7 cellular contexts compared by ENCODE assay signal in the genomic region with DNA sequence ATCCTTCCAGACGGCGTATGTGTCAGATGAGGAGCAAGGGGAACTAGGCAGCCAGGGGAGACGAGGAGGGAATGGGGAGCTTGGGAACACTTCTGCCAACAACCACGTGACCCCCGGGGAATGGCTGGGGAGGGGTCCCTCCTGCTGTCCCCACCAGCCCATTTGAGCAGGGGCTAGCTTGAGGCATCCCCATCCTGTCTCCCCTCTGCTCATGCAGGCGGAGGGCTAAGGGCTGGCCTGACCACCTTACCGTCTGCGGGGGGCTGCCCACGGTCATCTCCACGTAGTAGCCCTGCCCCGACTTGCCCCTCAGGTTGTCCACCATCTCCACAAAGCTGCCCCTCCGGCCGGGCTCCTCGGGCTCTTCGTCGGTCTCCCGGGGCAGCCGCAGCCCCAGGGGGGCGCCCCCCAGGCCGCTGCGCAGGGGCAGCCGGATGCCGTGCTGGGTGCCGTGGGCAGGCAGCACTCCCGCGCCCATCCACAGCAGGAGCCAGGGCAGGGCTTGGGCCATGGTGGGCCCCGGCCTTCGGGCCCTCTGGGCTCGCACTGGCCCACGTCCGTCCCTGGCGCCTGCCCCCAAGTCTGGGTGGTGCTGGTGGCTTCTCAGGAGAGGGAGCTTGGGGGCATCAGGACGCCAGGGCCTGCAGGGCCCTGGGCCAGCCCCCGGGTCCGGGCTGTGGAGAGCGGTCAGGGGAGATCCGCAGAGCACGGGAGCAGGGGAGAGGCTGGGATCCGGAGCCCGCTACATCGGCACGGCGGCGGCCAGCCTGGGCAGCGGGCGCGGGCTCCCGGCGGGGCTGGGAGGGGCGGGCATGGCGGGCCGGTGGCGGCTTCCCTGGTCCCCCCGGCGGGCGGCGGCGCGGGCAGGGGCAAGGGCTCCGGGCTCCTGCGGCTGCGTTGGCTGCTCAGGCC. TPM values are rescaled to one million over a fixed set of nuclear protein-coding genes. Genes with fewer than 3 reads are reported as not detected.
A peak's percentile ranks its signal among the peaks of the same experiment; 100 is the strongest.
DNase-seq lines count a peak whose midpoint lies in the region; ATAC-seq and TF ChIP-seq lines count a peak whose summit lies in the region.

No MANE protein-coding gene starts in this region.

- CTCF ChIA-PET in HCT116 (lab: Charles Lee): no interaction called here
- CTCF ChIA-PET in activated CD4-positive, alpha-beta T cell treated with anti-CD3 and anti-CD28 coated beads, Interleukin-2, amount 10 ng/mL, durations not matched to agents 7 days and 5 days (lab: Charles Lee): interaction anchor here (0.8 to 1.0 kb wide), 2 partner anchors 10 to 53 kb away, joined by 3 to 4 read pairs; no protein-coding TSS in a partner anchor

- H3K27ac ChIP-seq in HCT116 (ENCODE audit: low read depth, low read length) (peak overlapping the region; percentile 61; the same call in 1 of the 2 replicates), osteoblast (ENCODE audit: low read depth, low read length) (peak overlapping the region; percentile 51)

- no peaks in the 10 kb centered on the region for H3K36me3 Mint-ChIP-seq in activated CD4-positive, alpha-beta T cell treated with anti-CD3 and anti-CD28 coated beads, Interleukin-2, amount 10 ng/mL, durations not matched to agents 7 days and 5 days (ENCODE audit: low read depth)

- intact Hi-C loops in HCT116 (cut with micrococcal nuclease): loop anchor here (1.0 kb wide), 1 partner anchor 83 kb away; a partner anchor contains a TSS

- H3K4me1 ChIP-seq in HCT116 (ENCODE audit: control insufficient read depth in 1 of 2, insufficient read depth in 2 of 2, low read length in 2 of 2) (peaks cover 7 to 16% of the 10 kb centered on the region in 2 experiments; a peak in 3 of 4 replicates), osteoblast (ENCODE audit: insufficient read depth, low read length) (peaks cover 27% of the 10 kb centered on the region)

- H3K4me1 Mint-ChIP-seq in activated CD4-positive, alpha-beta T cell treated with anti-CD3 and anti-CD28 coated beads, Interleukin-2, amount 10 ng/mL, durations not matched to agents 7 days and 5 days: peaks cover 9% of the 10 kb centered on the region

- H3K27ac Mint-ChIP-seq in activated CD4-positive, alpha-beta T cell treated with anti-CD3 and anti-CD28 coated beads, Interleukin-2, amount 10 ng/mL, durations not matched to agents 7 days and 5 days: no peak overlapping the region

- POLR2A ChIA-PET in HCT116 (lab: Charles Lee): interaction anchor here (2.0 kb wide), 1 partner anchor 12 kb away, joined by 10 read pairs; a partner anchor contains a TSS
- POLR2A ChIA-PET in activated CD4-positive, alpha-beta T cell treated with anti-CD3 and anti-CD28 coated beads, Interleukin-2, amount 10 ng/mL, durations not matched to agents 7 days and 5 days (lab: Charles Lee): no interaction called here

- H3K27me3 ChIP-seq in HCT116 (ENCODE audit: insufficient read depth, low read length) (no peaks in the 10 kb centered on the region), osteoblast (ENCODE audit: insufficient read depth, low read length) (no peaks in the 10 kb centered on the region)

- no peaks in the 10 kb centered on the region for H4K20me1 ChIP-seq in HCT116 (ENCODE audit: insufficient read depth)
- H4K20me1 ChIP-seq in osteoblast (ENCODE audit: insufficient read depth, low read length): peaks cover 19% of the 10 kb centered on the region

- peak; percentile 65 for ATAC-seq in HCT116

- H2AFZ ChIP-seq in HCT116 (ENCODE audit: low read depth, low read length, poor library complexity, severe bottlenecking) (no peak overlapping the region), osteoblast (ENCODE audit: low read length) (peak overlapping the region; percentile 94)

- H3K4me2 ChIP-seq in HCT116 (ENCODE audit: low read length) (peak overlapping the region; percentile 92), osteoblast (ENCODE audit: insufficient read depth, low read length) (peak overlapping the region; percentile 98)

- H3K36me3 ChIP-seq in HCT116 (ENCODE audit: control insufficient read depth in 1 of 2, insufficient read depth in 2 of 2, low read length in 2 of 2): no peaks in the 10 kb centered on the region
- no peaks in the 10 kb centered on the region for H3K36me3 ChIP-seq in osteoblast (ENCODE audit: insufficient read depth, low read length)

- H3K4me3 ChIP-seq in HCT116 (replicated peaks in 1 of 2; ENCODE audit: low read depth in 1 of 2, low read length in 2 of 2) (peak overlapping the region; percentile 65 to 68), fibroblast of pulmonary artery (replicated peaks; ENCODE audit: low read depth, low read length) (peak overlapping the region; percentile 77), osteoblast (ENCODE audit: insufficient read depth, low read length) (peak overlapping the region; percentile 74)

- DNase-seq in HCT116 (ENCODE audit: low read depth, low spot score): no peak
- DNase-seq in activated CD4-positive, alpha-beta T cell treated with anti-CD3 and anti-CD28 coated beads, Interleukin-2, amount 10 ng/mL, durations not matched to agents 7 days and 5 days: no peak
- no peak for DNase-seq in fibroblast of pulmonary artery (ENCODE audit: low read depth)
- peak; percentile 85 for DNase-seq in osteoblast (ENCODE audit: insufficient read length, low spot score, missing footprints)
- DNase-seq in HuH-7 (ENCODE audit: low spot score): no peak
- no peak for DNase-seq in ecto neural progenitor cell (ENCODE audit: low spot score)
- no peak for DNase-seq in NCI-H187 (lab: John Stamatoyannopoulos, UW)

- TF ChIP-seq RAD21 in HCT116 (IDR thresholded peaks at IDR 0.05; ENCODE audit: low read depth): no peak

- no TSS peak for BruUV-seq in HCT116 (replicated peaks; lab: Mats Ljungman, UMichigan)

- H3K4me3 Mint-ChIP-seq in activated CD4-positive, alpha-beta T cell treated with anti-CD3 and anti-CD28 coated beads, Interleukin-2, amount 10 ng/mL, durations not matched to agents 7 days and 5 days: peak overlapping the region; percentile 59

- no peak for TF ChIP-seq POLR2A in HCT116 (IDR thresholded peaks at IDR 0.05; ENCODE audit: borderline replicate concordance, extremely low read depth, insufficient read depth, insufficient read length)

- no peaks in the 10 kb centered on the region for H3K9me2 ChIP-seq in HCT116 (ENCODE audit: insufficient read depth)

- TF ChIP-seq CTCF in HCT116 (IDR thresholded peaks at IDR 0.05 in 2 of 3, conservative IDR thresholded peaks at IDR 0.05 in 1 of 3; ENCODE audit: borderline replicate concordance in 1 of 3, insufficient read depth in 1 of 3, low read depth in 2 of 3, low read length in 2 of 3) (no peak), fibroblast of pulmonary artery (IDR thresholded peaks at IDR 0.05; ENCODE audit: low read length, missing control alignments) (no peak), osteoblast (IDR thresholded peaks at IDR 0.05; ENCODE audit: extremely low read depth, low read depth, low read length) (no peak)

- RAD21 ChIA-PET in HCT116 (lab: Charles Lee; ENCODE audit: low non-redundant PET in 1 of 2, low total read pairs in 2 of 2, uncharacterized antibody in 2 of 2, unreplicated experiment in 2 of 2): interaction anchor here in 1 of 2 experiments (0.5 kb wide), 1 partner anchor 74 kb away, joined by 4 read pairs; no protein-coding TSS in a partner anchor

- H3K9me3 Mint-ChIP-seq in activated CD4-positive, alpha-beta T cell treated with anti-CD3 and anti-CD28 coated beads, Interleukin-2, amount 10 ng/mL, durations not matched to agents 7 days and 5 days: no peaks in the 10 kb centered on the region

- H3K9me3 ChIP-seq in HCT116 (ENCODE audit: control insufficient read depth in 1 of 2, insufficient read depth in 1 of 2, low read depth in 1 of 2, low read length in 2 of 2) (no peaks in the 10 kb centered on the region), osteoblast (ENCODE audit: low read depth, low read length) (no peaks in the 10 kb centered on the region)

- peak overlapping the region; percentile 65 for H3K9ac ChIP-seq in HCT116 (ENCODE audit: low read length)

- peaks cover 46% of the 10 kb centered on the region for H3K27me3 Mint-ChIP-seq in activated CD4-positive, alpha-beta T cell treated with anti-CD3 and anti-CD28 coated beads, Interleukin-2, amount 10 ng/mL, durations not matched to agents 7 days and 5 days

- no peaks in the 10 kb centered on the region for H3K79me2 ChIP-seq in HCT116 (ENCODE audit: insufficient read depth, low read length)
- H3K79me2 ChIP-seq in osteoblast (ENCODE audit: insufficient read depth, low read length): peaks cover 26% of the 10 kb centered on the region

TF ChIP-seq in HCT116, 20 proteins besides CTCF, POLR2A, EP300 and RAD21:
- TF ChIP-seq ZFX (IDR thresholded peaks at IDR 0.05) (peak; percentile 62), ELF1 (IDR thresholded peaks at IDR 0.05; ENCODE audit: borderline replicate concordance, low read depth) (no peak)

RNA-seq across cellular contexts. Expression of a gene that starts 0.5 kb away (rescaled TPM):
- total RNA-seq in HCT116 (2021; ENCODE audit: unreplicated experiment) (8.5 TPM), osteoblast (45.6 and 52.7 TPM in 2 replicates)
- polyA plus RNA-seq in HCT116 (2012): 6.0 and 9.3 TPM in 2 replicates
- total RNA-seq in activated CD4-positive, alpha-beta T cell treated with anti-CD3 and anti-CD28 coated beads, Interleukin-2, amount 10 ng/mL, durations not matched to agents 7 days and 5 days: under 1 TPM; 0.25 to 0.48 TPM

RNA-seq across cellular contexts. Expression of a gene that starts 12.1 kb away (rescaled TPM):
- 22.2 TPM for total RNA-seq in HCT116 (2021; ENCODE audit: unreplicated experiment)
- polyA plus RNA-seq in HCT116 (2012): 12.2 and 13.8 TPM in 2 replicates
- total RNA-seq in activated CD4-positive, alpha-beta T cell treated with anti-CD3 and anti-CD28 coated beads, Interleukin-2, amount 10 ng/mL, durations not matched to agents 7 days and 5 days: 10 to 100 TPM; 36.0 to 44.2 TPM
- total RNA-seq in osteoblast: 38.0 and 40.7 TPM in 2 replicates

RNA-seq across cellular contexts. Expression of a gene that starts 24.4 kb away (rescaled TPM):
- total RNA-seq in HCT116 (2021; ENCODE audit: unreplicated experiment): 10.2 TPM
- polyA plus RNA-seq in HCT116 (2012): 4.4 and 5.0 TPM in 2 replicates
- total RNA-seq in activated CD4-positive, alpha-beta T cell treated with anti-CD3 and anti-CD28 coated beads, Interleukin-2, amount 10 ng/mL, durations not matched to agents 7 days and 5 days: 1 to 10 TPM; 5.6 to 6.1 TPM
- total RNA-seq in osteoblast: 3.5 and 4.0 TPM in 2 replicates
